ENCODE assay signal across 23 cellular contexts in genomic region chr7:76342222-76342621, GRCh38. TPM values are rescaled to one million over a fixed set of nuclear protein-coding genes. Genes with fewer than 3 reads are reported as not detected.
DNase-seq lines count a peak whose midpoint lies in the region; ATAC-seq and TF ChIP-seq lines count a peak whose summit lies in the region.
"Had no signal": no experiment of that assay in that cellular context is flagged by ENCODE, and none has a peak within 500 bp of the region (broad histone marks: within the 10 kb centered on the region; RNA-seq: fewer than 3 reads in every experiment).

No MANE protein-coding gene starts in this region.

- H3K4me1 ChIP-seq in left ventricle myocardium inferior (peaks cover 100% of the 10 kb centered on the region), subcutaneous abdominal adipose tissue (ENCODE audit: control insufficient read depth in 5 of 5, insufficient read depth in 5 of 5, low read length in 5 of 5) (peaks cover 7 to 72% (median 63%) of the 10 kb centered on the region in 5 donors), thyroid gland (peaks cover 43 to 48% of the 10 kb centered on the region in 2 donors), SJCRH30 (no peaks in the 10 kb centered on the region)

- peaks cover 57% of the 10 kb centered on the region for H3K36me3 ChIP-seq in left ventricle myocardium inferior
- peaks cover 19 to 56% (median 49%) of the 10 kb centered on the region in 5 donors for H3K36me3 ChIP-seq in subcutaneous abdominal adipose tissue (ENCODE audit: control insufficient read depth in 5 of 5, insufficient read depth in 5 of 5, low read length in 5 of 5)
- H3K36me3 ChIP-seq in thyroid gland: peaks cover 27 to 28% of the 10 kb centered on the region in 2 donors
- H3K36me3 ChIP-seq in SJCRH30: peaks cover 81% of the 10 kb centered on the region
- H3K36me3 ChIP-seq: colonic mucosa had no signal

- H3K27ac Mint-ChIP-seq in endothelial cell (ENCODE audit: unreplicated experiment): no peak overlapping the region
- H3K27ac Mint-ChIP-seq: neural progenitor cell had no signal

- H3K27me3 ChIP-seq in left ventricle myocardium inferior (ENCODE audit: low read depth): no peaks in the 10 kb centered on the region
- no peaks in the 10 kb centered on the region for H3K27me3 ChIP-seq in subcutaneous abdominal adipose tissue (ENCODE audit: control insufficient read depth in 5 of 5, insufficient read depth in 4 of 5, low read length in 5 of 5)
- no peaks in the 10 kb centered on the region for H3K27me3 ChIP-seq in thyroid gland
- H3K27me3 ChIP-seq in SJCRH30: no peaks in the 10 kb centered on the region
- H3K27me3 ChIP-seq: colonic mucosa, neural progenitor cell had no signal

- peaks cover 51% of the 10 kb centered on the region for H3K36me3 Mint-ChIP-seq in endothelial cell (ENCODE audit: low read depth, unreplicated experiment)

- H3K27me3 Mint-ChIP-seq in endothelial cell (ENCODE audit: unreplicated experiment): peaks cover 3% of the 10 kb centered on the region

- H3K4me3 ChIP-seq in left ventricle myocardium inferior (no peak overlapping the region), NB4 (ENCODE audit: low read depth, low read length) (no peak overlapping the region), subcutaneous abdominal adipose tissue (ENCODE audit: low read depth in 1 of 5, low read length in 5 of 5) (no peak overlapping the region), thyroid gland (replicated peaks in 1 of 3) (no peak overlapping the region), SJCRH30 (no peak overlapping the region)
- H3K4me3 ChIP-seq: colonic mucosa, neural progenitor cell had no signal

- ATAC-seq in HG03196 (IDR thresholded peaks at IDR 0.05; ENCODE audit: unreplicated experiment): no peak

- no peak for TF ChIP-seq CTCF in left ventricle myocardium inferior (IDR thresholded peaks at IDR 0.05; ENCODE audit: borderline replicate concordance)
- TF ChIP-seq CTCF in NB4 (IDR thresholded peaks at IDR 0.05; ENCODE audit: low read depth, low read length): no peak
- TF ChIP-seq CTCF in endothelial cell (IDR thresholded peaks at IDR 0.05; ENCODE audit: unreplicated experiment): no peak
- TF ChIP-seq CTCF in thyroid gland (IDR thresholded peaks at IDR 0.05): no peak

- intact Hi-C loops in left ventricle myocardium inferior (cut with micrococcal nuclease) (no loop called here), cardiac septum (cut with DNase I) (no loop called here), thyroid gland (cut with DNase I) (no loop called here)

- 87 to 90% methylated on average over 5 of the region's 5 CpGs for WGBS in thyroid gland, 2 donors

- peak overlapping the region; percentile 90 for H3K27ac ChIP-seq in left ventricle myocardium inferior (replicated peaks)
- H3K27ac ChIP-seq in subcutaneous abdominal adipose tissue (ENCODE audit: low read depth, low read length): peak overlapping the region; percentile 94
- peak overlapping the region in 1 of 3 donors; percentile 95 for H3K27ac ChIP-seq in thyroid gland
- no peak overlapping the region for H3K27ac ChIP-seq in SJCRH30
- H3K27ac ChIP-seq: colonic mucosa, HL-60, neural progenitor cell, VCaP had no signal

- TF ChIP-seq POLR2A in NB4 (IDR thresholded peaks at IDR 0.05; ENCODE audit: extremely low read depth, insufficient read length) (no peak), thyroid gland (IDR thresholded peaks at IDR 0.05) (no peak)

- no peaks in the 10 kb centered on the region for H3K9me3 ChIP-seq in left ventricle myocardium inferior (replicated peaks)
- no peaks in the 10 kb centered on the region for H3K9me3 ChIP-seq in subcutaneous abdominal adipose tissue (ENCODE audit: control insufficient read depth in 5 of 5, low read length in 5 of 5)
- H3K9me3 ChIP-seq in thyroid gland: no peaks in the 10 kb centered on the region
- H3K9me3 ChIP-seq in SJCRH30 (replicated peaks): no peaks in the 10 kb centered on the region
- H3K9me3 ChIP-seq: Caco-2, colonic mucosa had no signal

- no peaks in the 10 kb centered on the region for H3K9me3 Mint-ChIP-seq in endothelial cell (ENCODE audit: unreplicated experiment)
- H3K9me3 Mint-ChIP-seq: neural progenitor cell had no signal

- H3K9ac ChIP-seq in subcutaneous abdominal adipose tissue (ENCODE audit: low read length in 5 of 5): peak overlapping the region in 2 of 5 donors; percentile 42 to 44
- H3K9ac ChIP-seq: neural progenitor cell had no signal

- peaks cover 18% of the 10 kb centered on the region for H3K4me1 Mint-ChIP-seq in endothelial cell (ENCODE audit: unreplicated experiment)

- H3K4me3 Mint-ChIP-seq in endothelial cell (ENCODE audit: unreplicated experiment): peak overlapping the region; percentile 24
- H3K4me3 Mint-ChIP-seq: neural progenitor cell had no signal

- DNase-seq in left ventricle myocardium inferior: no peak
- no peak for DNase-seq in cardiac septum (ENCODE audit: low spot score)
- DNase-seq in NB4 (ENCODE audit: low read depth): peak; percentile 58
- no peak for DNase-seq in endothelial cell (ENCODE audit: low spot score)
- DNase-seq in thyroid gland: no peak
- DNase-seq in SJCRH30: no peak
- DNase-seq: AML-193; Caco-2; colonic mucosa; EL; KBM-7; kidney; MV-4-11; NCI-H2081; NCI-H524 treated with DMSO at 0.1 percent for 48 hours; retina; stimulated activated naive CD4-positive, alpha-beta T cell treated with Interleukin-2 at 50 U/mL for 16 hours; T-helper 1 cell had no signal

RNA-seq across cellular contexts. Expression of gene YWHAG, which starts 16.6 kb away (rescaled TPM):
- total RNA-seq in left ventricle myocardium inferior (223 TPM), cardiac septum (183 TPM), endothelial cell (ENCODE audit: unreplicated experiment) (136 TPM), thyroid gland (10 to 100 TPM; 37.4 to 43.4 (median 41.4) TPM)
- 180 and 190 TPM in 2 replicates for total RNA-seq in SJCRH30 (2014; rRNA removed; shearing (Covaris generic))

RNA-seq across cellular contexts. Expression of gene HSPB1, which starts 39.7 kb away (rescaled TPM):
- total RNA-seq in left ventricle myocardium inferior: 2,037 TPM
- total RNA-seq in cardiac septum: 2,571 TPM
- total RNA-seq in endothelial cell (ENCODE audit: unreplicated experiment): 581 TPM
- total RNA-seq in thyroid gland: 100 to 1,000 TPM; 388 to 879 (median 551) TPM
- total RNA-seq in SJCRH30 (2014; rRNA removed; shearing (Covaris generic)): 116 and 118 TPM in 2 replicates
